In the genomic region with DNA sequence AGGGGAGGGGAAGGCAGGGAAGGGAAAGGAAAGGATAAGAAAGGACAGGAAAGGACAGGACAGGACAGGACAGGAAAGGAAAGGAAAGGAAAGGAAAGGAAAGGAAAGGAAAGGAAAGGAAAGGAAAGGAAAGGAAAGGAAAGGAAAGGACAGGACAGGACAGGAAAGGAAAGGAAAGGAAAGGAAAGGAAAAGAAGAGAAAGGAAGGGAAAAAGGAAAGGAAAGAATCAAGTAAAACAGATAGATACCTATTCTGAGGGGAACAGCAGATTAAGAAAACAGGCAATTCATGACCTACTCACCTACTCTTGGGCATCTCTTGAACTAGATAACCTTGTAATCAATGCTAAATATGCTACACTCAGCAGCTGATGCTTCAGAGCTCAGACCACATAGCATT, we compare ENCODE assay signal across 31 cellular contexts.
"Had no signal": no experiment of that assay in that cellular context is flagged by ENCODE, and none has a peak within 500 bp of the region (broad histone marks: within the 10 kb centered on the region; RNA-seq: fewer than 3 reads in every experiment).

No MANE protein-coding gene starts in this region.

- H3K36me3 Mint-ChIP-seq: naive thymus-derived CD4-positive, alpha-beta T cell; stimulated activated memory B cell treated with anti-CD40 and anti-IgM and Interleukin-4, amounts not matched to agents 10 μg/mL and 1 μg/mL and 100 μg/mL, for 72 hours had no signal

- H3K9ac ChIP-seq: neural progenitor cell, parathyroid adenoma had no signal

- DNase-seq: naive thymus-derived CD4-positive, alpha-beta T cell; occipital lobe; ovary; posterior cingulate gyrus; psoas muscle; right cardiac atrium; spleen; stimulated activated CD4-positive, alpha-beta T cell treated with anti-CD3 and anti-CD28 coated beads, Interleukin-12 subunit alpha, Interleukin-12 subunit beta, amount 100 ng/mL, for 4 hours; stimulated activated CD4-positive, alpha-beta T cell treated with anti-CD3 and anti-CD28 coated beads, Interleukin-1b, Interleukin-23, amount 100 ng/mL, for 48 hours; stimulated activated CD4-positive, alpha-beta T cell treated with anti-CD3 and anti-CD28 coated beads, Interleukin-4, amount 100 ng/mL, for 1 hour; stimulated activated CD4-positive, alpha-beta T cell treated with anti-CD3 and anti-CD28 coated beads, Interleukin-4, amount 100 ng/mL, for 4 hours; stimulated activated CD8-positive, alpha-beta memory T cell treated with anti-CD3 and anti-CD28 coated beads, Interleukin-4, amount 100 ng/mL, for 48 hours; stimulated activated naive CD4-positive, alpha-beta T cell; stimulated activated naive CD8-positive, alpha-beta T cell treated with anti-CD3 and anti-CD28 coated beads, Interleukin-15, amount 100 ng/mL, for 72 hours; stimulated activated naive CD8-positive, alpha-beta T cell treated with anti-CD3 and anti-CD28 coated beads, Interleukin-15, Interleukin-2, amounts not matched to agents 100 U/mL and 50 U/mL, for 24 hours; substantia nigra; testis; tibial artery; transverse colon; upper lobe of right lung; uterus had no signal

- H3K4me2 ChIP-seq: neural progenitor cell, smooth muscle cell had no signal

- H3K79me2 ChIP-seq: parathyroid adenoma had no signal

- H3K27me3 ChIP-seq: neural progenitor cell, ovary, spleen, suprapubic skin, testis, tibial artery, transverse colon, upper lobe of right lung, uterus had no signal

- ATAC-seq: naive thymus-derived CD4-positive, alpha-beta T cell; psoas muscle; right cardiac atrium; sciatic nerve; stimulated activated memory B cell treated with anti-CD40 and anti-IgM and Interleukin-4, amounts not matched to agents 10 μg/mL and 1 μg/mL and 100 μg/mL, for 72 hours; stimulated activated naive CD8-positive, alpha-beta T cell treated with anti-CD3 and anti-CD28 coated beads, Interleukin-15, amount 100 ng/mL, for 72 hours; stimulated activated naive CD8-positive, alpha-beta T cell treated with anti-CD3 and anti-CD28 coated beads, Interleukin-15, Interleukin-2, amounts not matched to agents 100 U/mL and 50 U/mL, for 24 hours; upper lobe of right lung had no signal

- H3K9me3 ChIP-seq: ovary, psoas muscle, spleen, suprapubic skin, testis, tibial artery, transverse colon, upper lobe of right lung, uterus had no signal

- H3K27ac ChIP-seq: neural progenitor cell, ovary, parathyroid adenoma, psoas muscle, skin epidermis, spleen, suprapubic skin, testis, tibial artery, transverse colon, upper lobe of right lung, uterus had no signal

- H3K4me1 ChIP-seq: neural progenitor cell, upper lobe of right lung, uterus had no signal

- H3K4me3 Mint-ChIP-seq: naive thymus-derived CD4-positive, alpha-beta T cell; nephron; neural progenitor cell; stimulated activated memory B cell treated with anti-CD40 and anti-IgM and Interleukin-4, amounts not matched to agents 10 μg/mL and 1 μg/mL and 100 μg/mL, for 72 hours; stimulated activated naive CD8-positive, alpha-beta T cell treated with anti-CD3 and anti-CD28 coated beads, Interleukin-15, amount 100 ng/mL, for 72 hours; type B pancreatic cell had no signal

- H2AFZ ChIP-seq: neural progenitor cell, parathyroid adenoma had no signal

- H3K27ac Mint-ChIP-seq: nephron; neural progenitor cell; progenitor cell of endocrine pancreas; stimulated activated memory B cell treated with anti-CD40 and anti-IgM and Interleukin-4, amounts not matched to agents 10 μg/mL and 1 μg/mL and 100 μg/mL, for 72 hours; stimulated activated naive CD8-positive, alpha-beta T cell treated with anti-CD3 and anti-CD28 coated beads, Interleukin-15, amount 100 ng/mL, for 72 hours; type B pancreatic cell had no signal

- H3K36me3 ChIP-seq: neural progenitor cell, ovary, transverse colon, uterus had no signal

- H3K4me3 ChIP-seq: neural progenitor cell, ovary, psoas muscle, skin epidermis, smooth muscle cell, spleen, suprapubic skin, testis, tibial artery, transverse colon, upper lobe of right lung, uterus had no signal

- H3K27me3 Mint-ChIP-seq: progenitor cell of endocrine pancreas, type B pancreatic cell had no signal

- H3K9me3 Mint-ChIP-seq: nephron; neural progenitor cell; stimulated activated memory B cell treated with anti-CD40 and anti-IgM and Interleukin-4, amounts not matched to agents 10 μg/mL and 1 μg/mL and 100 μg/mL, for 72 hours; stimulated activated naive CD8-positive, alpha-beta T cell treated with anti-CD3 and anti-CD28 coated beads, Interleukin-15, amount 100 ng/mL, for 72 hours; type B pancreatic cell had no signal

- H3K4me1 Mint-ChIP-seq: stimulated activated memory B cell treated with anti-CD40 and anti-IgM and Interleukin-4, amounts not matched to agents 10 μg/mL and 1 μg/mL and 100 μg/mL, for 72 hours; stimulated activated naive CD8-positive, alpha-beta T cell treated with anti-CD3 and anti-CD28 coated beads, Interleukin-15, amount 100 ng/mL, for 72 hours had no signal
